19 cellular contexts compared by ENCODE assay signal in the genomic region with DNA sequence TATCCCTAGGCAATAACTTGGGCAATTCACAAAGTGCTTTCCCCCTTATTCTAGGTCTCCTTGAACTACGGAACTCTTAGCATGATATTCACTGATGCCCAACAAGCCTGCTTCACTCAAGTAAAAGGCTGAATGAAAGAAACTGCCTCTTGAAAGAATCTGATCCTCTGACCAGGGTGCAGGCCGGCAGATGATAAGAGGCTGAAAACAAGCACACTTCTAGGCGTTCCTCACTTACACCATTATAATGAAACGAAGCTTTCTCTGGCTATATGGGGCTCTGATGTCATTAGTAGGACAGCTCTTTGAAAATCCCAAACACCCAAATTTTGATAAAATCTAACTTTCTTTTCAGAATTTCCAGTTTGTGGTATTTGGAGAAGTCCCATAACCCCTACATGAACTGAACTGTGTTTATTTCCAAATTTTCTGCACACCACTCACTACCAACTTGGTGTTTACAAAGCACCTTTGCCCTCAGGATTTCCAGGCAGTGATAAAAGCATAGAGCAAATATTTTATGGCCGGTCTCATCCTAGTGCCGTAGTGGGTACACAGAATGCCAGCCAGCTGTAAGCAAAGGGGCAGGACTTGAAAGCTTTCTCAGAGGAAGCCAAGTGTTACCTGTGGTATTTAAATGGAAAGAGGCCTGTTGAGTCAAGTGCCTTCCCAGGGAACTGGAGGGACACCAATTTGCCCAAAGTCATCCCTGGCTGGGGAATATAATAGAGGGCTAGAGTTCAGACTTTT. TPM values are rescaled to one million over a fixed set of nuclear protein-coding genes. Genes with fewer than 3 reads are reported as not detected.
DNase-seq lines count a peak whose midpoint lies in the region; ATAC-seq and TF ChIP-seq lines count a peak whose summit lies in the region.
"Had no signal": no experiment of that assay in that cellular context is flagged by ENCODE, and none has a peak within 500 bp of the region (broad histone marks: within the 10 kb centered on the region; RNA-seq: fewer than 3 reads in every experiment).

No MANE protein-coding gene starts in this region.

- no peak overlapping the region for H2AFZ ChIP-seq in PC-3 (ENCODE audit: low read length)
- H2AFZ ChIP-seq: GM23248 had no signal

- ATAC-seq in PC-3 (peak; percentile 74), GM19452 (IDR thresholded peaks at IDR 0.05; ENCODE audit: unreplicated experiment) (no peak)
- ATAC-seq in stimulated activated naive B cell treated with anti-CD40 and anti-IgM and Interleukin-4, amounts not matched to agents 10 μg/mL and 1 μg/mL and 100 μg/mL, for 72 hours (replicated peaks): no peak
- ATAC-seq: activated naive CD8-positive, alpha-beta T cell treated with anti-CD3 and anti-CD28 coated beads, Interleukin-2, amount 50 U/mL, for 24 hours had no signal

- H3K27me3 Mint-ChIP-seq in progenitor cell of endocrine pancreas: no peaks in the 10 kb centered on the region
- H3K27me3 Mint-ChIP-seq in stimulated activated naive B cell treated with anti-CD40 and anti-IgM and Interleukin-4, amounts not matched to agents 10 μg/mL and 1 μg/mL and 100 μg/mL, for 72 hours: peaks cover 6 to 10% of the 10 kb centered on the region in 2 donors

- H3K4me1 ChIP-seq in PC-3 (ENCODE audit: insufficient read depth, low read length) (peaks cover 14% of the 10 kb centered on the region), left ventricle myocardium inferior (peaks cover 66% of the 10 kb centered on the region)

- H3K9me3 ChIP-seq in PC-3 (ENCODE audit: low read length): no peaks in the 10 kb centered on the region
- H3K9me3 ChIP-seq in left ventricle myocardium inferior (replicated peaks): no peaks in the 10 kb centered on the region

- H3K36me3 Mint-ChIP-seq in progenitor cell of endocrine pancreas (ENCODE audit: insufficient read depth): peaks cover 2% of the 10 kb centered on the region
- H3K36me3 Mint-ChIP-seq in stimulated activated naive B cell treated with anti-CD40 and anti-IgM and Interleukin-4, amounts not matched to agents 10 μg/mL and 1 μg/mL and 100 μg/mL, for 72 hours: no peaks in the 10 kb centered on the region

- no peaks in the 10 kb centered on the region for H4K20me1 ChIP-seq in PC-3 (ENCODE audit: low read length)

- H3K9me2 ChIP-seq in PC-3 (replicated peaks; ENCODE audit: low read length): no peaks in the 10 kb centered on the region

- peak overlapping the region; percentile 26; the same call in 1 of the 2 replicates for H3K4me2 ChIP-seq in PC-3 (ENCODE audit: low read length)

- no peaks in the 10 kb centered on the region for H3K27me3 ChIP-seq in H7 (ENCODE audit: control insufficient read depth, insufficient read depth, low read length)
- no peaks in the 10 kb centered on the region for H3K27me3 ChIP-seq in PC-3 (ENCODE audit: low read length)
- H3K27me3 ChIP-seq in left ventricle myocardium inferior (ENCODE audit: low read depth): no peaks in the 10 kb centered on the region

- peak overlapping the region; percentile 17; the same call in 1 of the 2 replicates for H3K27ac ChIP-seq in PC-3 (ENCODE audit: low read length)
- peak overlapping the region; percentile 45 for H3K27ac ChIP-seq in left ventricle myocardium inferior (replicated peaks)
- H3K27ac ChIP-seq: GM23248 had no signal

- CTCF ChIA-PET in PC-3 (lab: Charles Lee): no interaction called here

- H3K79me2 ChIP-seq in PC-3 (ENCODE audit: low read length): no peaks in the 10 kb centered on the region

- POLR2A ChIA-PET in PC-3 (lab: Charles Lee; ENCODE audit: unreplicated experiment): interaction anchor here (0.6 kb wide), 1 partner anchor 9 kb away, joined by 3 read pairs; no protein-coding TSS in a partner anchor

- H3K27ac Mint-ChIP-seq in progenitor cell of endocrine pancreas: peak overlapping the region; percentile 23
- no peak overlapping the region for H3K27ac Mint-ChIP-seq in stimulated activated naive B cell treated with anti-CD40 and anti-IgM and Interleukin-4, amounts not matched to agents 10 μg/mL and 1 μg/mL and 100 μg/mL, for 72 hours
- H3K27ac Mint-ChIP-seq: activated CD4-positive, alpha-beta T cell treated with anti-CD3 and anti-CD28 coated beads, Interleukin-2, amount 10 ng/mL, durations not matched to agents 7 days and 5 days; activated naive CD8-positive, alpha-beta T cell treated with anti-CD3 and anti-CD28 coated beads, Interleukin-2, amount 50 U/mL, for 24 hours; activated T-cell treated with anti-CD3 and anti-CD28 coated beads, Interleukin-2, amount 50 U/mL, for 24 hours; T-helper 2 cell treated with Interferon-gamma antibody and Interleukin-4, amounts not matched to agents 5 μg/mL and 100 μg/mL, for 36 hours had no signal

- no peak overlapping the region for H3K9ac ChIP-seq in PC-3 (ENCODE audit: low read length)
- H3K9ac ChIP-seq: GM23248 had no signal

- TF ChIP-seq CTCF in PC-3 (conservative IDR thresholded peaks at IDR 0.05; ENCODE audit: low read depth, low read length): no peak
- TF ChIP-seq CTCF in left ventricle myocardium inferior (IDR thresholded peaks at IDR 0.05; ENCODE audit: borderline replicate concordance): no peak
- TF ChIP-seq CTCF in progenitor cell of endocrine pancreas (IDR thresholded peaks at IDR 0.05; ENCODE audit: unreplicated experiment): no peak

- no peaks in the 10 kb centered on the region for H3K9me3 Mint-ChIP-seq in progenitor cell of endocrine pancreas (ENCODE audit: low read depth)
- H3K9me3 Mint-ChIP-seq in stimulated activated naive B cell treated with anti-CD40 and anti-IgM and Interleukin-4, amounts not matched to agents 10 μg/mL and 1 μg/mL and 100 μg/mL, for 72 hours: no peaks in the 10 kb centered on the region
- H3K9me3 Mint-ChIP-seq: activated CD4-positive, alpha-beta T cell treated with anti-CD3 and anti-CD28 coated beads, Interleukin-2, amount 10 ng/mL, durations not matched to agents 7 days and 5 days; activated naive CD8-positive, alpha-beta T cell treated with anti-CD3 and anti-CD28 coated beads, Interleukin-2, amount 50 U/mL, for 24 hours; activated T-cell treated with anti-CD3 and anti-CD28 coated beads, Interleukin-2, amount 50 U/mL, for 24 hours; T-helper 2 cell treated with Interferon-gamma antibody and Interleukin-4, amounts not matched to agents 5 μg/mL and 100 μg/mL, for 36 hours had no signal

- BruUV-seq in PC-3 (replicated peaks; lab: Mats Ljungman, UMichigan): no TSS peak

- no peak overlapping the region for H3K4me3 Mint-ChIP-seq in progenitor cell of endocrine pancreas (ENCODE audit: low read depth)
- H3K4me3 Mint-ChIP-seq in stimulated activated naive B cell treated with anti-CD40 and anti-IgM and Interleukin-4, amounts not matched to agents 10 μg/mL and 1 μg/mL and 100 μg/mL, for 72 hours: no peak overlapping the region
- H3K4me3 Mint-ChIP-seq: activated CD4-positive, alpha-beta T cell treated with anti-CD3 and anti-CD28 coated beads, Interleukin-2, amount 10 ng/mL, durations not matched to agents 7 days and 5 days; activated naive CD8-positive, alpha-beta T cell treated with anti-CD3 and anti-CD28 coated beads, Interleukin-2, amount 50 U/mL, for 24 hours; activated T-cell treated with anti-CD3 and anti-CD28 coated beads, Interleukin-2, amount 50 U/mL, for 24 hours; T-helper 2 cell treated with Interferon-gamma antibody and Interleukin-4, amounts not matched to agents 5 μg/mL and 100 μg/mL, for 36 hours had no signal

- no peaks in the 10 kb centered on the region for H3F3A ChIP-seq in PC-3 (ENCODE audit: low read length, unreplicated experiment)

- intact Hi-C loops in PC-3 (cut with micrococcal nuclease): no loop called here
- intact Hi-C loops in left ventricle myocardium inferior (cut with micrococcal nuclease): no loop called here

- DNase-seq in H7 (peak; percentile 32), PC-3 (peak; percentile 66), left ventricle myocardium inferior (no peak), progenitor cell of endocrine pancreas (ENCODE audit: low spot score, unreplicated experiment) (no peak), NCI-H1048 (lab: John Stamatoyannopoulos, UW) (no peak), SIG-M5 treated with dmso at 0.1 percent for 504 hours (lab: John Stamatoyannopoulos, UW; ENCODE audit: unreplicated experiment) (no peak)
- no peak for DNase-seq in stimulated activated naive B cell treated with anti-CD40 and anti-IgM and Interleukin-4, amounts not matched to agents 10 μg/mL and 1 μg/mL and 100 μg/mL, for 72 hours
- DNase-seq: activated CD4-positive, alpha-beta T cell treated with anti-CD3 and anti-CD28 coated beads, Interleukin-2, amount 10 ng/mL, durations not matched to agents 7 days and 5 days; activated naive CD8-positive, alpha-beta T cell treated with anti-CD3 and anti-CD28 coated beads, Interleukin-2, amount 50 U/mL, for 24 hours; activated T-cell treated with anti-CD3 and anti-CD28 coated beads, Interleukin-2, amount 50 U/mL, for 24 hours; erythroblast; GM23248; hypothalamus; KBM-7; midbrain; NCI-H1436 treated with DMSO at 0.1 percent for 48 hours; NCI-H774 had no signal

- H3K4me3 ChIP-seq in H7 (ENCODE audit: insufficient read depth, low read depth, low read length) (no peak overlapping the region), PC-3 (ENCODE audit: low read length) (no peak overlapping the region; the same call in 1 of the 2 replicates), left ventricle myocardium inferior (no peak overlapping the region)
- H3K4me3 ChIP-seq: GM23248 had no signal

- H3K36me3 ChIP-seq in H7 (replicated peaks; ENCODE audit: control insufficient read depth, insufficient read depth, low read length): no peaks in the 10 kb centered on the region
- no peaks in the 10 kb centered on the region for H3K36me3 ChIP-seq in PC-3 (ENCODE audit: low read depth, low read length)
- H3K36me3 ChIP-seq in left ventricle myocardium inferior: no peaks in the 10 kb centered on the region

- peaks cover 43% of the 10 kb centered on the region for H3K4me1 Mint-ChIP-seq in progenitor cell of endocrine pancreas (ENCODE audit: low read depth)
- H3K4me1 Mint-ChIP-seq in stimulated activated naive B cell treated with anti-CD40 and anti-IgM and Interleukin-4, amounts not matched to agents 10 μg/mL and 1 μg/mL and 100 μg/mL, for 72 hours: no peaks in the 10 kb centered on the region
- H3K4me1 Mint-ChIP-seq: activated CD4-positive, alpha-beta T cell treated with anti-CD3 and anti-CD28 coated beads, Interleukin-2, amount 10 ng/mL, durations not matched to agents 7 days and 5 days; activated naive CD8-positive, alpha-beta T cell treated with anti-CD3 and anti-CD28 coated beads, Interleukin-2, amount 50 U/mL, for 24 hours had no signal

RNA-seq across cellular contexts. Expression of gene MAGI1, which starts 28.2 kb away (rescaled TPM):
- 26.4 and 34.8 TPM in 2 replicates for total RNA-seq in H7 (2014; rRNA removed; shearing (Covaris generic))
- total RNA-seq in PC-3 (2014; rRNA removed): 8.9 and 12.7 TPM in 2 replicates
- total RNA-seq in left ventricle myocardium inferior: 36.6 TPM
- 142 and 150 TPM in 2 replicates for total RNA-seq in progenitor cell of endocrine pancreas

Comparison
In these comparisons a context has a peak if more than half of its experiments do, and no peak if none do; other contexts are left out.
1. DNase-seq: peak in H7 (single experiment) and PC-3 (single experiment); none in left ventricle myocardium inferior (single experiment), progenitor cell of endocrine pancreas (single experiment), NCI-H1048 (single experiment), SIG-M5 treated with dmso at 0.1 percent for 504 hours (single experiment) and stimulated activated naive B cell treated with anti-CD40 and anti-IgM and Interleukin-4, amounts not matched to agents 10 μg/mL and 1 μg/mL and 100 μg/mL, for 72 hours (single experiment).